Comparison of ENCODE assay signal across 1 cellular context in genomic region chr11:126585388-126586302, GRCh38.
A peak's percentile ranks its signal among the peaks of the same experiment; 100 is the strongest.
TF ChIP-seq lines count a peak whose summit lies in the region.

No MANE protein-coding gene starts in this region.

TF ChIP-seq in HEK293, 187 proteins besides CTCF, POLR2A, EP300 and RAD21 (continued from another document and continues in another):
- TF ChIP-seq REST (tag by site-specific recombination; IDR thresholded peaks at IDR 0.05) (no peak), ZNF600 (tag by site-specific recombination; IDR thresholded peaks at IDR 0.05) (peak; percentile 61; the same call in 1 of the 2 replicates), ZNF621 (tag by site-specific recombination; IDR thresholded peaks at IDR 0.05) (no peak), ZNF449 (tag by site-specific recombination; IDR thresholded peaks at IDR 0.05) (peak; percentile 92), ZNF404 (tag by site-specific recombination; IDR thresholded peaks at IDR 0.05) (no peak), ZNF155 (tag by site-specific recombination; IDR thresholded peaks at IDR 0.05) (no peak), ZSCAN18 (tag by site-specific recombination; IDR thresholded peaks at IDR 0.05) (no peak), ZNF24 (tag by site-specific recombination; IDR thresholded peaks at IDR 0.05) (peak; percentile 62; the same call in 1 of the 2 replicates), ZNF639 (tag by site-specific recombination; IDR thresholded peaks at IDR 0.05) (peak; percentile 25; the same call in 1 of the 2 replicates), ZEB2 (tag by site-specific recombination; IDR thresholded peaks at IDR 0.05) (peak; percentile 70), ZNF423 (tag by site-specific recombination; IDR thresholded peaks at IDR 0.05) (no peak), ZNF398 (tag by site-specific recombination; IDR thresholded peaks at IDR 0.05) (peak; percentile 89), ZNF366 (tag by site-specific recombination; conservative IDR thresholded peaks at IDR 0.05) (peak; percentile 93), ZIC2 (tag by site-specific recombination; IDR thresholded peaks at IDR 0.05) (peak; percentile 69; the same call in 1 of the 2 replicates), PRDM6 (tag by site-specific recombination; IDR thresholded peaks at IDR 0.05) (peak; percentile 58), ZSCAN30 (tag by site-specific recombination; IDR thresholded peaks at IDR 0.05) (no peak), ZNF658 (tag by site-specific recombination; IDR thresholded peaks at IDR 0.05) (no peak), ZNF596 (tag by site-specific recombination; IDR thresholded peaks at IDR 0.05) (peak; percentile 57; the same call in 1 of the 2 replicates), MZF1 (tag by site-specific recombination; IDR thresholded peaks at IDR 0.05; ENCODE audit: borderline replicate concordance) (peak; percentile 66; the same call in 1 of the 2 replicates), ZNF341 (tag by site-specific recombination; IDR thresholded peaks at IDR 0.05; ENCODE audit: low read depth) (no peak), YY1 (tag by site-specific recombination; IDR thresholded peaks at IDR 0.05) (peak; percentile 57; the same call in 1 of the 2 replicates), ZNF16 (tag by site-specific recombination; IDR thresholded peaks at IDR 0.05; ENCODE audit: low read depth) (no peak), ZNF223 (tag by site-specific recombination; IDR thresholded peaks at IDR 0.05) (no peak), ZBTB17 (tag by site-specific recombination; IDR thresholded peaks at IDR 0.05) (peak; percentile 82), ZNF335 (tag by site-specific recombination; conservative IDR thresholded peaks at IDR 0.05) (0 out of 2 replicates have a peak, but pooled peaks have one; percentile 21), PRDM10 (tag by site-specific recombination; IDR thresholded peaks at IDR 0.05) (peak; percentile 36), ZNF660 (tag by site-specific recombination; IDR thresholded peaks at IDR 0.05) (0 out of 2 replicates have a peak, but pooled peaks have one; percentile 29), YY2 (tag by site-specific recombination; IDR thresholded peaks at IDR 0.05) (0 out of 2 replicates have a peak, but pooled peaks have one; percentile 26), ZNF18 (tag by site-specific recombination; IDR thresholded peaks at IDR 0.05) (no peak), ZBTB21 (tag by site-specific recombination; IDR thresholded peaks at IDR 0.05) (peak; percentile 50)
- TF ChIP-seq, protein P1, sequence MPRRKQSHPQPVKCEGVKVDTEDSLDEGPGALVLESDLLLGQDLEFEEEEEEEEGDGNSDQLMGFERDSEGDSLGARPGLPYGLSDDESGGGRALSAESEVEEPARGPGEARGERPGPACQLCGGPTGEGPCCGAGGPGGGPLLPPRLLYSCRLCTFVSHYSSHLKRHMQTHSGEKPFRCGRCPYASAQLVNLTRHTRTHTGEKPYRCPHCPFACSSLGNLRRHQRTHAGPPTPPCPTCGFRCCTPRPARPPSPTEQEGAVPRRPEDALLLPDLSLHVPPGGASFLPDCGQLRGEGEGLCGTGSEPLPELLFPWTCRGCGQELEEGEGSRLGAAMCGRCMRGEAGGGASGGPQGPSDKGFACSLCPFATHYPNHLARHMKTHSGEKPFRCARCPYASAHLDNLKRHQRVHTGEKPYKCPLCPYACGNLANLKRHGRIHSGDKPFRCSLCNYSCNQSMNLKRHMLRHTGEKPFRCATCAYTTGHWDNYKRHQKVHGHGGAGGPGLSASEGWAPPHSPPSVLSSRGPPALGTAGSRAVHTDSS (tag by site-specific recombination; IDR thresholded peaks at IDR 0.05): peak; percentile 90
- TF ChIP-seq, protein P2, sequence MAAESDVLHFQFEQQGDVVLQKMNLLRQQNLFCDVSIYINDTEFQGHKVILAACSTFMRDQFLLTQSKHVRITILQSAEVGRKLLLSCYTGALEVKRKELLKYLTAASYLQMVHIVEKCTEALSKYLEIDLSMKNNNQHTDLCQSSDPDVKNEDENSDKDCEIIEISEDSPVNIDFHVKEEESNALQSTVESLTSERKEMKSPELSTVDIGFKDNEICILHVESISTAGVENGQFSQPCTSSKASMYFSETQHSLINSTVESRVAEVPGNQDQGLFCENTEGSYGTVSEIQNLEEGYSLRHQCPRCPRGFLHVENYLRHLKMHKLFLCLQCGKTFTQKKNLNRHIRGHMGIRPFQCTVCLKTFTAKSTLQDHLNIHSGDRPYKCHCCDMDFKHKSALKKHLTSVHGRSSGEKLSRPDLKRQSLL (tag by site-specific recombination; IDR thresholded peaks at IDR 0.05): peak; percentile 72
